In the genomic region with DNA sequence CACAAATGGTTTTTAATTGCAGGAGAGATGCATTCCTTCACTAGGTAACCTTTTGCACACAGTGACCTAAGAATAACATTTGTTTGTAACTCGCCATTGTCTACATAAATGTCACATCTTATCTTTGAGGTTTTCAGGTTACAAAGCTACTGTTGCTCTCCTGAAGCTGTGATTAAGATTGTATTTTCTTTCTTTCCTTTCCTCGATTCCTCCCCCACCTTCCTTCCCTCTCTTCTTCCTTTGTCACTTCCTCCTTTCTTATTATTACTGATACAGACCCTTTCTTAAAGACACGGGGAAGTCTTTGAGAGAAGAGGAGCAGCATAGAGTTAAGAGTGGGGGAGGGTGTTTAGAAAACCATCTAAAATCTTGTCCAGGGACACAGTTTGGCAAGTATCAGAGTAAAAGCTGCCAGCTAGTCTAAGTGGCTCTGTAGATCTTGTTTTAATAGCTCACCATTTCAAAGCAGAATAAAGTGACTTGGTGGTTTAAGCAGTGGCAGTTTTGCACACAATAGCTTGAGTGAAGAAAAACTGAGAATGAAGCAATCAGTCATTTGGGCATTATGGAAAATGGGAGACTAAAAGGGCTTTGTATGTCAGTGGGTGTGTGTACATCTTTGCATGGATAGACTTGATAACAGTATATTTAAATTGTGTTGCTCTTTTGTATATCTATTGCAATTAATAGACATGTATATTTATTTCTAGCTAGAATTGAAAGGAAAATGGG, we compare ENCODE assay signal across 9 cellular contexts. TPM values are rescaled to one million over a fixed set of nuclear protein-coding genes. Genes with fewer than 3 reads are reported as not detected.
DNase-seq lines count a peak whose midpoint lies in the region; ATAC-seq and TF ChIP-seq lines count a peak whose summit lies in the region.
"Had no signal": no experiment of that assay in that cellular context is flagged by ENCODE, and none has a peak within 500 bp of the region (broad histone marks: within the 10 kb centered on the region; RNA-seq: fewer than 3 reads in every experiment).

No MANE protein-coding gene starts in this region.

- H3K36me3 ChIP-seq in right atrium auricular region, result no peaks in the 10 kb centered on the region
- H3K36me3 ChIP-seq in left lung, result no peaks in the 10 kb centered on the region
- H3K36me3 ChIP-seq in uterus, result no peaks in the 10 kb centered on the region
- no peaks in the 10 kb centered on the region for H3K36me3 ChIP-seq in ascending aorta

- peak; percentile 83 for ATAC-seq in Right ventricle myocardium superior (ENCODE audit: poor library complexity)
- ATAC-seq in activated B cell treated with CpG ODN at 0.5 μM for 24 hours (ENCODE audit: low read depth), result no peak
- ATAC-seq in left lung, result peak; percentile 66
- ATAC-seq in omental fat pad (ENCODE audit: low FRiP score), result no peak
- no peak for ATAC-seq in GM18502 (IDR thresholded peaks at IDR 0.05; ENCODE audit: poor library complexity, unreplicated experiment)

- POLR2A ChIA-PET in activated B cell treated with CpG ODN at 0.5 μM for 24 hours (lab: Charles Lee), result interaction anchor here (1.3 kb wide), 1 partner anchor 11 kb away, joined by 5 read pairs; a partner anchor contains a TSS

- no peaks in the 10 kb centered on the region for H3K9me3 Mint-ChIP-seq in activated B cell treated with CpG ODN at 0.5 μM for 24 hours
- H3K9me3 Mint-ChIP-seq: CD4-positive, alpha-beta memory T cell had no signal

- TF ChIP-seq CTCF in right atrium auricular region (IDR thresholded peaks at IDR 0.05) (no peak), activated B cell treated with CpG ODN at 0.5 μM for 24 hours (IDR thresholded peaks at IDR 0.05) (no peak), left lung (IDR thresholded peaks at IDR 0.05) (no peak), uterus (IDR thresholded peaks at IDR 0.05) (no peak), ascending aorta (IDR thresholded peaks at IDR 0.05) (no peak), omental fat pad (IDR thresholded peaks at IDR 0.05) (no peak)

- H3K27me3 ChIP-seq in right atrium auricular region (no peaks in the 10 kb centered on the region), left lung (no peaks in the 10 kb centered on the region), uterus (no peaks in the 10 kb centered on the region), ascending aorta (no peaks in the 10 kb centered on the region)

- no peak overlapping the region for H3K27ac Mint-ChIP-seq in activated B cell treated with CpG ODN at 0.5 μM for 24 hours

- H3K4me1 ChIP-seq in right atrium auricular region (peaks cover 0 to 33% of the 10 kb centered on the region in 2 donors), left lung (peaks cover 11 to 33% of the 10 kb centered on the region in 2 donors), uterus (no peaks in the 10 kb centered on the region), ascending aorta (peaks cover 0 to 9% of the 10 kb centered on the region in 2 donors)

- intact Hi-C loops in Right ventricle myocardium superior (cut with DNase I), result no loop called here
- intact Hi-C loops in activated B cell treated with CpG ODN at 0.5 μM for 24 hours (cut with micrococcal nuclease), result loop anchor here (5.0 kb wide), 1 partner anchor 65 kb away; no protein-coding TSS in a partner anchor
- intact Hi-C loops in left lung (cut with DNase I), result no loop called here
- intact Hi-C loops in uterus (cut with DNase I; ENCODE audit: low total_unique reads), result no loop called here
- intact Hi-C loops in ascending aorta (cut with DNase I), result no loop called here

- H3K4me3 ChIP-seq in right atrium auricular region (no peak overlapping the region), left lung (no peak overlapping the region), uterus (no peak overlapping the region), ascending aorta (no peak overlapping the region)

- peak overlapping the region; percentile 42 for H3K4me3 Mint-ChIP-seq in activated B cell treated with CpG ODN at 0.5 μM for 24 hours

- CTCF ChIA-PET in activated B cell treated with CpG ODN at 0.5 μM for 24 hours (lab: Charles Lee), result no interaction called here

- H3K27me3 Mint-ChIP-seq in activated B cell treated with CpG ODN at 0.5 μM for 24 hours, result no peaks in the 10 kb centered on the region
- H3K27me3 Mint-ChIP-seq: CD4-positive, alpha-beta memory T cell had no signal

- no peaks in the 10 kb centered on the region for H3K36me3 Mint-ChIP-seq in activated B cell treated with CpG ODN at 0.5 μM for 24 hours (ENCODE audit: low read depth)
- H3K36me3 Mint-ChIP-seq: CD4-positive, alpha-beta memory T cell had no signal

- peaks cover 57% of the 10 kb centered on the region for H3K4me1 Mint-ChIP-seq in activated B cell treated with CpG ODN at 0.5 μM for 24 hours

- no peak for DNase-seq in Right ventricle myocardium superior
- no peak for DNase-seq in right atrium auricular region (ENCODE audit: low spot score)
- no peak for DNase-seq in activated B cell treated with CpG ODN at 0.5 μM for 24 hours
- DNase-seq in left lung, result no peak
- DNase-seq in uterus, result no peak
- no peak for DNase-seq in ascending aorta (ENCODE audit: low spot score in 2 of 2)
- no peak for DNase-seq in omental fat pad (ENCODE audit: low spot score)
- DNase-seq: CD4-positive, alpha-beta memory T cell had no signal

- H3K9me3 ChIP-seq in right atrium auricular region (no peaks in the 10 kb centered on the region), left lung (no peaks in the 10 kb centered on the region), uterus (no peaks in the 10 kb centered on the region), ascending aorta (no peaks in the 10 kb centered on the region)

- no peak for TF ChIP-seq POLR2A in uterus (IDR thresholded peaks at IDR 0.05)

- H3K27ac ChIP-seq in right atrium auricular region (peak overlapping the region in 1 of 2 donors; percentile 55), left lung (peak overlapping the region; percentile 0 to 30), uterus (peak overlapping the region; percentile 36 to 64), ascending aorta (no peak overlapping the region)

RNA-seq across cellular contexts. Expression of a gene that starts 10.9 kb away (rescaled TPM):
- total RNA-seq in Right ventricle myocardium superior, result 66.7 TPM
- total RNA-seq in right atrium auricular region, result 10 to 100 TPM; 59.4 to 74.5 TPM
- 5.3 and 6.1 TPM in 2 replicates for total RNA-seq in activated B cell treated with CpG ODN at 0.5 μM for 24 hours
- total RNA-seq in left lung, result 10 to 100 TPM; 18.8 to 24.5 TPM
- total RNA-seq in uterus, result 10 to 100 TPM; 20.0 to 47.2 (median 26.6) TPM
- 10.9 TPM for total RNA-seq in ascending aorta
- 10 to 100 TPM; 25.9 to 57.2 (median 35.8) TPM for total RNA-seq in omental fat pad

Comparison
In these comparisons a context has a peak if more than half of its experiments do, and no peak if none do; other contexts are left out.
1. ATAC-seq: peak in Right ventricle myocardium superior (single experiment) and left lung (single experiment); none in activated B cell treated with CpG ODN at 0.5 μM for 24 hours (single experiment), omental fat pad (single experiment) and GM18502 (single experiment).
2. H3K27ac ChIP-seq: peak in left lung (2 of 2) and uterus (2 of 2); none in ascending aorta (0 of 2).